8 cellular contexts compared by ENCODE assay signal in the genomic region with DNA sequence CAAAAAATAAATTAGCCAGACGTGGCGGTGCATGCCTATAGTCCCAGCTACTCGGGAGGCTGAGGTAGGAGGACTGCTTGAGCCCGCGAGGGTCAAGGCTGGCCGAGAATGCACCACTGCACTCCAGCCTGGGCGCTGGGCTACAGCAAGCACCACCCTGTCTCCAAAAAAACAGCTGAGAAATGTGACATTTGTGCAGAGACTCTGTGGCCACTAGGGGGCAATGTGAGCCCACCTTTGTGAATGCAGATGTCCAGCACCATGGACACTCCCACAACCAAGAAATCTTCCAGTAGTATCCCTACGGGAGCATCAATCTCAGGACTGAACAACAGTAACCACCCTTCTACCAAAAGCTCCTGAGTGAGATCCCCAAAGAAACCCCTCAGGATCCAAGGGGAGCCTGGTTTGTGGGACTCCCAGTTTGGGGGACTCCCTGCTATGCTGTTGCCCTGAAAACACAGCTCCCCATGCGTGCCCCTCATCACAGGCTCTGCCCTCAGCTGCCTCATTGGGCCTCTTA. TPM values are rescaled to one million over a fixed set of nuclear protein-coding genes. Genes with fewer than 3 reads are reported as not detected.
DNase-seq lines count a peak whose midpoint lies in the region; ATAC-seq lines count a peak whose summit lies in the region.

No MANE protein-coding gene starts in this region.

- no peak overlapping the region for H3K27ac Mint-ChIP-seq in activated naive CD8-positive, alpha-beta T cell treated with anti-CD3 and anti-CD28 coated beads, Interleukin-2, amount 50 U/mL, for 24 hours

- H3K36me3 Mint-ChIP-seq in activated naive CD8-positive, alpha-beta T cell treated with anti-CD3 and anti-CD28 coated beads, Interleukin-2, amount 50 U/mL, for 24 hours (ENCODE audit: low read depth) = no peaks in the 10 kb centered on the region

- no peaks in the 10 kb centered on the region for H3K4me1 ChIP-seq in aorta (ENCODE audit: control insufficient read depth in 1 of 2, insufficient read depth in 2 of 2, low read length in 2 of 2)

- DNase-seq in AML-193 (lab: John Stamatoyannopoulos, UW) (peak; percentile 68 to 69), NCI-H1694 (lab: John Stamatoyannopoulos, UW) (peak; percentile 78), SW480 (ENCODE audit: low spot score) (peak; percentile 77), left cardiac atrium (peak; percentile 88), putamen (ENCODE audit: low spot score) (peak; percentile 79), aorta (peak; percentile 86 to 89)
- peak; percentile 82 for DNase-seq in activated naive CD8-positive, alpha-beta T cell treated with anti-CD3 and anti-CD28 coated beads, Interleukin-2, amount 50 U/mL, for 24 hours

- 10 to 14% methylated on average over 9 of the region's 9 CpGs for WGBS in aorta, 2 donors

- peaks cover 3% of the 10 kb centered on the region for H3K27me3 Mint-ChIP-seq in activated naive CD8-positive, alpha-beta T cell treated with anti-CD3 and anti-CD28 coated beads, Interleukin-2, amount 50 U/mL, for 24 hours

- H3K9me3 ChIP-seq in aorta (ENCODE audit: control insufficient read depth, low read length) = no peaks in the 10 kb centered on the region

- no peaks in the 10 kb centered on the region for H3K36me3 ChIP-seq in aorta (ENCODE audit: control insufficient read depth in 1 of 2, insufficient read depth in 2 of 2, low read length in 1 of 2)

- H3K27ac ChIP-seq in aorta (ENCODE audit: low read depth in 1 of 2, low read length in 2 of 2) = no peak overlapping the region

- H3K4me3 ChIP-seq in aorta (ENCODE audit: low read length in 2 of 2) = no peak overlapping the region

- ATAC-seq in GM21825 (IDR thresholded peaks at IDR 0.05; ENCODE audit: unreplicated experiment) (peak; percentile 58), left cardiac atrium (peak; percentile 91 to 92), aorta (ENCODE audit: low FRiP score) (peak; percentile 88)
- peak; percentile 84 for ATAC-seq in activated naive CD8-positive, alpha-beta T cell treated with anti-CD3 and anti-CD28 coated beads, Interleukin-2, amount 50 U/mL, for 24 hours

- H3K9me3 Mint-ChIP-seq in activated naive CD8-positive, alpha-beta T cell treated with anti-CD3 and anti-CD28 coated beads, Interleukin-2, amount 50 U/mL, for 24 hours = no peaks in the 10 kb centered on the region

- intact Hi-C loops in left cardiac atrium (cut with DNase I) = loop anchor here (2.0 to 10.0 kb wide), 4 partner anchors 54 to 254 kb away; no protein-coding TSS in a partner anchor
- intact Hi-C loops in aorta (cut with DNase I) = loop anchor here (2.0 to 5.0 kb wide), 3 partner anchors 52 to 254 kb away; no protein-coding TSS in a partner anchor

- no peak overlapping the region for H3K4me3 Mint-ChIP-seq in activated naive CD8-positive, alpha-beta T cell treated with anti-CD3 and anti-CD28 coated beads, Interleukin-2, amount 50 U/mL, for 24 hours

- H3K4me1 Mint-ChIP-seq in activated naive CD8-positive, alpha-beta T cell treated with anti-CD3 and anti-CD28 coated beads, Interleukin-2, amount 50 U/mL, for 24 hours = peaks cover 14% of the 10 kb centered on the region

- H3K27me3 ChIP-seq in aorta (ENCODE audit: control insufficient read depth in 1 of 2, insufficient read depth in 2 of 2, low read length in 1 of 2) = no peaks in the 10 kb centered on the region

RNA-seq across cellular contexts. Expression of gene AHCYL2, which starts 6.3 kb away (rescaled TPM):
- total RNA-seq in left cardiac atrium = 1 to 10 TPM; 5.7 to 6.4 TPM
- 10 to 100 TPM; 12.0 to 19.9 TPM for total RNA-seq in aorta
- 1 to 10 TPM; 7.9 to 9.8 TPM for polyA plus RNA-seq in aorta

RNA-seq across cellular contexts. Expression of gene SMO, which starts 30.1 kb away (rescaled TPM):
- total RNA-seq in left cardiac atrium (1 to 10 TPM; 5.4 to 7.6 TPM), aorta (10 to 100 TPM in 1 of 2 donors, 1 to 10 TPM in 1; 7.6 to 17.6 TPM)
- 10 to 100 TPM in 1 of 2 donors, 1 to 10 TPM in 1; 2.9 to 13.0 TPM for polyA plus RNA-seq in aorta
